Comparison of ENCODE assay signal across 1 cellular context in the genomic region with DNA sequence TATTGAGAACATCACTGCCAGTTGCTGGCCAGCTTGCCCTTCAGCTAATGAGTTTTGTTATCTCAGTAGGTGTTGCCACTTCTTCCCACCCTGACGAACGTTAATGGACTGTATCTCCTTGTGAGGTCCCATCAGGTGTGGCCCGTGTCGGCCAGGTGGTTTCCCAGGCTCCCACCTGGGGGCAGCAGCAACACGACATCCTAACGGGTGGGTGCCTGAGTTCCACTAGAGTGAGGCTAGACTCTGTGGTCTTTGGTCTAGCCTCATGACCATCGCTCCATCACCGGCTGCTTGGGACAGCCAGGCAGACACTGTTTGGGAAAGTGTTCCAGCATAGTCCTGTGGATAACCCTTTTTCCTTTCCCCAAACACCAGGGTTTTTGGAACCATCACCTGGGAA.
TF ChIP-seq lines count a peak whose summit lies in the region.

No MANE protein-coding gene starts in this region.

TF ChIP-seq in WTC11, 78 proteins besides CTCF, POLR2A, EP300 and RAD21 (continued from another document):
- TF ChIP-seq, protein P1, sequence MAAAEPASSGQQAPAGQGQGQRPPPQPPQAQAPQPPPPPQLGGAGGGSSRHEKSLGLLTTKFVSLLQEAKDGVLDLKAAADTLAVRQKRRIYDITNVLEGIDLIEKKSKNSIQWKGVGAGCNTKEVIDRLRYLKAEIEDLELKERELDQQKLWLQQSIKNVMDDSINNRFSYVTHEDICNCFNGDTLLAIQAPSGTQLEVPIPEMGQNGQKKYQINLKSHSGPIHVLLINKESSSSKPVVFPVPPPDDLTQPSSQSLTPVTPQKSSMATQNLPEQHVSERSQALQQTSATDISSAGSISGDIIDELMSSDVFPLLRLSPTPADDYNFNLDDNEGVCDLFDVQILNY (CRISPR knock-in tag; IDR thresholded peaks at IDR 0.05), result no peak
- TF ChIP-seq SOX15 (CRISPR knock-in tag; IDR thresholded peaks at IDR 0.05) (no peak), TCF7 (CRISPR knock-in tag; IDR thresholded peaks at IDR 0.05; ENCODE audit: low read depth) (no peak), ZNF232 (CRISPR knock-in tag; IDR thresholded peaks at IDR 0.05) (no peak), MYBL2 (CRISPR knock-in tag; IDR thresholded peaks at IDR 0.05) (no peak), SP1 (CRISPR knock-in tag; conservative IDR thresholded peaks at IDR 0.05) (no peak), NFYB (CRISPR knock-in tag; conservative IDR thresholded peaks at IDR 0.05; ENCODE audit: low read depth) (no peak), ZNF138 (CRISPR knock-in tag; conservative IDR thresholded peaks at IDR 0.05) (no peak)
- TF ChIP-seq, protein P2, sequence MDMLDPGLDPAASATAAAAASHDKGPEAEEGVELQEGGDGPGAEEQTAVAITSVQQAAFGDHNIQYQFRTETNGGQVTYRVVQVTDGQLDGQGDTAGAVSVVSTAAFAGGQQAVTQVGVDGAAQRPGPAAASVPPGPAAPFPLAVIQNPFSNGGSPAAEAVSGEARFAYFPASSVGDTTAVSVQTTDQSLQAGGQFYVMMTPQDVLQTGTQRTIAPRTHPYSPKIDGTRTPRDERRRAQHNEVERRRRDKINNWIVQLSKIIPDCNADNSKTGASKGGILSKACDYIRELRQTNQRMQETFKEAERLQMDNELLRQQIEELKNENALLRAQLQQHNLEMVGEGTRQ (CRISPR knock-in tag; IDR thresholded peaks at IDR 0.05), result no peak
- TF ChIP-seq, protein P3, sequence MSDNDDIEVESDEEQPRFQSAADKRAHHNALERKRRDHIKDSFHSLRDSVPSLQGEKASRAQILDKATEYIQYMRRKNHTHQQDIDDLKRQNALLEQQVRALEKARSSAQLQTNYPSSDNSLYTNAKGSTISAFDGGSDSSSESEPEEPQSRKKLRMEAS (CRISPR knock-in tag; IDR thresholded peaks at IDR 0.05), result no peak
- TF ChIP-seq, protein P4, sequence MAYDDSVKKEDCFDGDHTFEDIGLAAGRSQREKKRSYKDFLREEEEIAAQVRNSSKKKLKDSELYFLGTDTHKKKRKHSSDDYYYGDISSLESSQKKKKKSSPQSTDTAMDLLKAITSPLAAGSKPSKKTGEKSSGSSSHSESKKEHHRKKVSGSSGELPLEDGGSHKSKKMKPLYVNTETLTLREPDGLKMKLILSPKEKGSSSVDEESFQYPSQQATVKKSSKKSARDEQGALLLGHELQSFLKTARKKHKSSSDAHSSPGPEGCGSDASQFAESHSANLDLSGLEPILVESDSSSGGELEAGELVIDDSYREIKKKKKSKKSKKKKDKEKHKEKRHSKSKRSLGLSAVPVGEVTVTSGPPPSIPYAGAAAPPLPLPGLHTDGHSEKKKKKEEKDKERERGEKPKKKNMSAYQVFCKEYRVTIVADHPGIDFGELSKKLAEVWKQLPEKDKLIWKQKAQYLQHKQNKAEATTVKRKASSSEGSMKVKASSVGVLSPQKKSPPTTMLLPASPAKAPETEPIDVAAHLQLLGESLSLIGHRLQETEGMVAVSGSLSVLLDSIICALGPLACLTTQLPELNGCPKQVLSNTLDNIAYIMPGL (CRISPR knock-in tag; IDR thresholded peaks at IDR 0.05), result no peak
- TF ChIP-seq, protein P5, sequence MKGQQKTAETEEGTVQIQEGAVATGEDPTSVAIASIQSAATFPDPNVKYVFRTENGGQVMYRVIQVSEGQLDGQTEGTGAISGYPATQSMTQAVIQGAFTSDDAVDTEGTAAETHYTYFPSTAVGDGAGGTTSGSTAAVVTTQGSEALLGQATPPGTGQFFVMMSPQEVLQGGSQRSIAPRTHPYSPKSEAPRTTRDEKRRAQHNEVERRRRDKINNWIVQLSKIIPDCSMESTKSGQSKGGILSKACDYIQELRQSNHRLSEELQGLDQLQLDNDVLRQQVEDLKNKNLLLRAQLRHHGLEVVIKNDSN (CRISPR knock-in tag; IDR thresholded peaks at IDR 0.05), result no peak
TF ChIP-seq in WTC11: peak in this region for 0.
